8 cellular contexts compared by ENCODE assay signal in genomic region chr10:69451209-69451783, GRCh38. TPM values are rescaled to one million over a fixed set of nuclear protein-coding genes. Genes with fewer than 3 reads are reported as not detected.
DNase-seq lines count a peak whose midpoint lies in the region; ATAC-seq and TF ChIP-seq lines count a peak whose summit lies in the region.

TSPAN15 (plus strand) TSS chr10:69451465; CDS start chr10:69451595, 130 bp downstream.

- no peaks in the 10 kb centered on the region for H4K20me1 ChIP-seq in SK-N-SH (ENCODE audit: insufficient read depth)

- no peaks in the 10 kb centered on the region for H3K9me2 ChIP-seq in SK-N-SH

- H3K27ac ChIP-seq in SK-N-SH (ENCODE audit: low read depth in 2 of 2, low read length in 1 of 2), result no peak within 1 kb of the TSS; a peak in 1 of 4 replicates
- H3K27ac ChIP-seq in neutrophil, result no peak within 1 kb of the TSS
- H3K27ac ChIP-seq in subcutaneous abdominal adipose tissue (ENCODE audit: low read depth, low read length), result peak within 1 kb of the TSS; percentile 89

- no peak for TF ChIP-seq EP300 in SK-N-SH (IDR thresholded peaks at IDR 0.05; ENCODE audit: borderline replicate concordance in 1 of 2, low read depth in 1 of 2, low read length in 1 of 2)

- H3K4me2 ChIP-seq in SK-N-SH, result peak within 1 kb of the TSS; percentile 93

- H3K4me1 ChIP-seq in SK-N-SH (ENCODE audit: control insufficient read depth in 1 of 2, insufficient read depth in 2 of 2, low read depth in 1 of 2, low read length in 1 of 2), result peaks cover 13 to 20% of the 10 kb centered on the region in 2 experiments; a peak in 2 of 4 replicates
- H3K4me1 ChIP-seq in neutrophil (ENCODE audit: control insufficient read depth in 1 of 2, insufficient read depth in 1 of 2, low read depth in 1 of 2, low read length in 1 of 2), result peaks cover 11 to 16% of the 10 kb centered on the region in 2 experiments
- peaks cover 16 to 77% (median 67%) of the 10 kb centered on the region in 5 donors for H3K4me1 ChIP-seq in subcutaneous abdominal adipose tissue (ENCODE audit: control insufficient read depth in 5 of 5, insufficient read depth in 5 of 5, low read length in 5 of 5)

- peaks cover 40% of the 10 kb centered on the region for H3K4me1 Mint-ChIP-seq in activated naive CD4-positive, alpha-beta T cell treated with anti-CD3 and anti-CD28 coated beads, Interleukin-2, amount 10 ng/mL, durations not matched to agents 7 days and 5 days

- TF ChIP-seq CTCF in SK-N-SH (IDR thresholded peaks at IDR 0.05), result no peak
- TF ChIP-seq CTCF in neutrophil (IDR thresholded peaks at IDR 0.05), result no peak

- H2AFZ ChIP-seq in SK-N-SH (ENCODE audit: low read depth), result peak within 1 kb of the TSS; percentile 87; the same call in 1 of the 2 replicates

- ATAC-seq in GM21576 (IDR thresholded peaks at IDR 0.05; ENCODE audit: unreplicated experiment), result peak; percentile 84

- peak within 1 kb of the TSS; percentile 67 to 74 for H3K4me3 ChIP-seq in SK-N-SH (ENCODE audit: low read depth in 2 of 2, low read length in 1 of 2)
- peak within 1 kb of the TSS; percentile 56 to 58 for H3K4me3 ChIP-seq in neutrophil (ENCODE audit: low read depth in 1 of 2, low read length in 1 of 2)
- H3K4me3 ChIP-seq in subcutaneous abdominal adipose tissue (ENCODE audit: low read depth in 1 of 5, low read length in 5 of 5), result peak within 1 kb of the TSS; percentile 80 to 97 (median 85)

- H3K9me3 ChIP-seq in SK-N-SH (no peaks in the 10 kb centered on the region), neutrophil (no peaks in the 10 kb centered on the region), subcutaneous abdominal adipose tissue (ENCODE audit: control insufficient read depth in 5 of 5, low read length in 5 of 5) (no peaks in the 10 kb centered on the region)

- no peaks in the 10 kb centered on the region for H3K27me3 ChIP-seq in SK-N-SH (ENCODE audit: insufficient read depth)
- H3K27me3 ChIP-seq in neutrophil, result peaks cover 45% of the 10 kb centered on the region
- no peaks in the 10 kb centered on the region for H3K27me3 ChIP-seq in subcutaneous abdominal adipose tissue (ENCODE audit: control insufficient read depth in 5 of 5, insufficient read depth in 4 of 5, low read length in 5 of 5)

- no peaks in the 10 kb centered on the region for H3K79me2 ChIP-seq in SK-N-SH (ENCODE audit: insufficient read depth)

- peaks cover 35% of the 10 kb centered on the region for H3K27me3 Mint-ChIP-seq in activated naive CD4-positive, alpha-beta T cell treated with anti-CD3 and anti-CD28 coated beads, Interleukin-2, amount 10 ng/mL, durations not matched to agents 7 days and 5 days

- no peaks in the 10 kb centered on the region for H3K9me3 Mint-ChIP-seq in activated naive CD4-positive, alpha-beta T cell treated with anti-CD3 and anti-CD28 coated beads, Interleukin-2, amount 10 ng/mL, durations not matched to agents 7 days and 5 days

- TF ChIP-seq RAD21 in SK-N-SH (IDR thresholded peaks at IDR 0.05; ENCODE audit: low read length), result no peak

- H3K4me3 Mint-ChIP-seq in activated naive CD4-positive, alpha-beta T cell treated with anti-CD3 and anti-CD28 coated beads, Interleukin-2, amount 10 ng/mL, durations not matched to agents 7 days and 5 days, result peak within 1 kb of the TSS; percentile 84

- H3F3A ChIP-seq in SK-N-SH (replicated peaks; ENCODE audit: insufficient read depth), result peaks cover 14% of the 10 kb centered on the region

- no peaks in the 10 kb centered on the region for H3K36me3 Mint-ChIP-seq in activated naive CD4-positive, alpha-beta T cell treated with anti-CD3 and anti-CD28 coated beads, Interleukin-2, amount 10 ng/mL, durations not matched to agents 7 days and 5 days

- POLR2A ChIA-PET in SK-N-SH (lab: Yijun Ruan, JAX), result interaction anchor here (0.6 kb wide), 1 partner anchor 208 kb away, joined by 3 read pairs; no protein-coding TSS in a partner anchor

- H3K27ac Mint-ChIP-seq in activated naive CD4-positive, alpha-beta T cell treated with anti-CD3 and anti-CD28 coated beads, Interleukin-2, amount 10 ng/mL, durations not matched to agents 7 days and 5 days, result no peak within 1 kb of the TSS

- DNase-seq in CMK (ENCODE audit: low read depth) (peak; percentile 68), LoVo (ENCODE audit: low spot score) (peak; percentile 89), SK-N-SH (peak; percentile 96), glomerular endothelial cell (ENCODE audit: extremely low read depth, low read depth, low spot score) (no peak)
- DNase-seq in activated naive CD4-positive, alpha-beta T cell treated with anti-CD3 and anti-CD28 coated beads, Interleukin-2, amount 10 ng/mL, durations not matched to agents 7 days and 5 days, result peak; percentile 89

- CTCF ChIA-PET in SK-N-SH (lab: Yijun Ruan, JAX), result interaction anchor here (0.9 to 7.6 kb wide), 16 partner anchors 12 to 278 kb away, joined by 3 to 38 read pairs (median 4); no protein-coding TSS in a partner anchor
- CTCF ChIA-PET in activated naive CD4-positive, alpha-beta T cell treated with anti-CD3 and anti-CD28 coated beads, Interleukin-2, amount 10 ng/mL, durations not matched to agents 7 days and 5 days (lab: Charles Lee), result interaction anchor here (1.1 to 2.0 kb wide), 3 partner anchors 17 to 54 kb away, joined by 3 to 6 read pairs (median 5); no protein-coding TSS in a partner anchor

- H3K9ac ChIP-seq in SK-N-SH (peak within 1 kb of the TSS; percentile 27; the same call in 1 of the 2 replicates), subcutaneous abdominal adipose tissue (ENCODE audit: low read length in 5 of 5) (peak within 1 kb of the TSS; percentile 56 to 94 (median 91))

- WGBS in SK-N-SH (ENCODE audit: low lambda C conversion rate), result 3% methylated on average over 24 of the region's 45 CpGs

- H3K36me3 ChIP-seq in SK-N-SH (replicated peaks in 1 of 2; ENCODE audit: control insufficient read depth in 1 of 2, insufficient read depth in 2 of 2, low read length in 1 of 2), result no peaks in the 10 kb centered on the region
- H3K36me3 ChIP-seq in neutrophil, result no peaks in the 10 kb centered on the region
- H3K36me3 ChIP-seq in subcutaneous abdominal adipose tissue (ENCODE audit: control insufficient read depth in 5 of 5, insufficient read depth in 5 of 5, low read length in 5 of 5), result peaks cover 0 to 3% (median 3%) of the 10 kb centered on the region in 5 donors

TF ChIP-seq in SK-N-SH, 30 proteins besides CTCF, POLR2A, EP300 and RAD21:
- TF ChIP-seq RCOR1 (IDR thresholded peaks at IDR 0.05; ENCODE audit: low read length), result no peak
- TF ChIP-seq FOXJ3 (CRISPR knock-in tag; IDR thresholded peaks at IDR 0.05), result no peak
- TF ChIP-seq MXI1 (IDR thresholded peaks at IDR 0.05; ENCODE audit: low read depth, low read length), result peak; percentile 26; the same call in 1 of the 2 replicates
- TF ChIP-seq ELF1 (IDR thresholded peaks at IDR 0.05), result no peak
- peak; percentile 53 for TF ChIP-seq IRF3 (IDR thresholded peaks at IDR 0.05; ENCODE audit: low read depth, low read length)
- TF ChIP-seq RXRA (IDR thresholded peaks at IDR 0.05; ENCODE audit: borderline replicate concordance, low read depth), result no peak
- TF ChIP-seq PBX3 (IDR thresholded peaks at IDR 0.05), result peak; percentile 99
- TF ChIP-seq NRF1 (IDR thresholded peaks at IDR 0.05; ENCODE audit: low read depth, low read length), result no peak
- peak; percentile 55 for TF ChIP-seq CHD2 (IDR thresholded peaks at IDR 0.05; ENCODE audit: low read length, partially characterized antibody)
- TF ChIP-seq RFX5 (IDR thresholded peaks at IDR 0.05; ENCODE audit: low read length), result no peak
TF ChIP-seq in SK-N-SH: peak in this region for 4.

RNA-seq across cellular contexts. Expression of gene TSPAN15, which starts in this region (rescaled TPM):
- polyA plus RNA-seq in SK-N-SH (2012; rRNA removed), result 8.5 and 13.8 TPM in 2 replicates
- polyA plus RNA-seq in SK-N-SH (2012; cell fraction: cytosol; rRNA removed), result 8.0 and 9.7 TPM in 2 replicates
- polyA plus RNA-seq in SK-N-SH (2012; cell fraction: nucleus; rRNA removed), result 7.3 and 8.3 TPM in 2 replicates
- 189 and 426 TPM in 2 replicates for total RNA-seq in glomerular endothelial cell
